9 cellular contexts compared by ENCODE assay signal in the genomic region with DNA sequence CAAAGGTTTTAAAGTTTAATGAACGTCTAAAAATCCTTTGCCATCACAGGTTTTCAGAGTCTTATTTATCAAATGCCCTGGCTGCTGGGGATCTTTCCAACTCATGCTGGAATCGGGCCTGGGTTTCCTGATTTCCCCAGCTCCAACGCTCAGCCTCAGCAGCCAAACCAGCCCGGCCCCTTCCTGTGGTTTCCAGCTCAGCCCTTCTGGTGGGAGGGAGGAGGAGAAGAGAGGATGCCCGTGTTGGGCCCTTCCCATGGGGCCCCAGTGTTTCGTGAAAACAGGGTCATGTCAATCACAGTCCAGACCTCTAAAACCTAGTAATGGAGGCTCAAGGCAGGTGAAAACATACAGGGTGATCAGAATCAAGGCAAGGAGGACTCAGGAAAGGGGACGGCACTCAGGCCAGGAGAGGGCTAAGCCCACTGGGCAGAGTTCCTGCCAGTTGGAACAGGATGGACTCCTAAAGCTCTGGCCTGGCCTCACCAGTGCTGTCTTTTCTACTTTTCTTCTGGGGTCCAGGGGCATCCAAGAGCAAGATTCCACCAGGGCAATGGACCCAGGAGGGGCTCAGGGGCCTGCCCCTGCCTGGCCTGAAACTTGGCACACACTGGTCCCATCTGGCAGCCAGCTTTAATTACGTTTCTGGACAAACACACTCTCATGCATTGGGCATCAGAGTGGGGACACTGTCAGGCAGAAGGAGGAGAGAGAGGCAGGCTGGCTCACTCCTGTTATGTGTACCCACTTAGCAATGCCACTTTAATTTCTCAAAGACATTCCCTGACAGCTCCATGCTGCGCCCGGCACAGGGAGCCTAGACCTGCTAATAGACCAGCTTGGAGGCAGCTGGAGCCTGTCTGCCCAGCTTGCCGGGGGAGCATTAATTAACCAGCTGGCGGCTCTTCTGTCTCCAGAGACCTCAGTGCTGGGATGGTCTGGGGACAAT.
A peak's percentile ranks its signal among the peaks of the same experiment; 100 is the strongest.
DNase-seq lines count a peak whose midpoint lies in the region; ATAC-seq lines count a peak whose summit lies in the region.
"Had no signal": no experiment of that assay in that cellular context is flagged by ENCODE, and none has a peak within 500 bp of the region (broad histone marks: within the 10 kb centered on the region; RNA-seq: fewer than 3 reads in every experiment).

No MANE protein-coding gene starts in this region.

- ATAC-seq in left ventricle myocardium superior (peak; percentile 82), GM21619 (IDR thresholded peaks at IDR 0.05; ENCODE audit: unreplicated experiment) (no peak), GM18868 (IDR thresholded peaks at IDR 0.05; ENCODE audit: unreplicated experiment) (no peak)
- ATAC-seq in stimulated activated naive B cell treated with anti-CD40 and anti-IgM and Interleukin-4, amounts not matched to agents 10 μg/mL and 1 μg/mL and 100 μg/mL, for 72 hours (replicated peaks): peak; percentile 62 to 66

- peaks cover 3 to 11% of the 10 kb centered on the region in 2 donors for H3K27me3 Mint-ChIP-seq in stimulated activated naive B cell treated with anti-CD40 and anti-IgM and Interleukin-4, amounts not matched to agents 10 μg/mL and 1 μg/mL and 100 μg/mL, for 72 hours

- DNase-seq in Kasumi-1 (lab: John Stamatoyannopoulos, UW) (peak; percentile 82 to 87), RPMI7951 (ENCODE audit: low read depth) (peak; percentile 49), left ventricle myocardium superior (peak; percentile 81), NCI-H2196 (lab: John Stamatoyannopoulos, UW; ENCODE audit: unreplicated experiment) (no peak)
- DNase-seq in stimulated activated naive B cell treated with anti-CD40 and anti-IgM and Interleukin-4, amounts not matched to agents 10 μg/mL and 1 μg/mL and 100 μg/mL, for 72 hours: no peak
- no peak for DNase-seq in stimulated activated CD4-positive, alpha-beta T cell treated with anti-CD3 and anti-CD28 coated beads, Interleukin-1b, Interleukin-23, amount 100 ng/mL, for 48 hours
- DNase-seq: activated CD4-positive, alpha-beta T cell treated with anti-CD3 and anti-CD28 coated beads, Interleukin-2, amount 50 U/mL, for 48 hours had no signal

- H3K4me1 Mint-ChIP-seq in stimulated activated naive B cell treated with anti-CD40 and anti-IgM and Interleukin-4, amounts not matched to agents 10 μg/mL and 1 μg/mL and 100 μg/mL, for 72 hours: peaks cover 15 to 19% of the 10 kb centered on the region in 2 donors

- peaks cover 0 to 4% of the 10 kb centered on the region in 2 donors for H3K36me3 Mint-ChIP-seq in stimulated activated naive B cell treated with anti-CD40 and anti-IgM and Interleukin-4, amounts not matched to agents 10 μg/mL and 1 μg/mL and 100 μg/mL, for 72 hours

- peaks cover 11% of the 10 kb centered on the region in 2 donors for H3K9me3 Mint-ChIP-seq in stimulated activated naive B cell treated with anti-CD40 and anti-IgM and Interleukin-4, amounts not matched to agents 10 μg/mL and 1 μg/mL and 100 μg/mL, for 72 hours

- intact Hi-C loops in left ventricle myocardium superior (cut with micrococcal nuclease): loop anchor here (10.0 kb wide), 1 partner anchor 105 kb away; no protein-coding TSS in a partner anchor

- no peak overlapping the region for H3K4me3 Mint-ChIP-seq in stimulated activated naive B cell treated with anti-CD40 and anti-IgM and Interleukin-4, amounts not matched to agents 10 μg/mL and 1 μg/mL and 100 μg/mL, for 72 hours

- peak overlapping the region; percentile 65 for H3K27ac Mint-ChIP-seq in stimulated activated naive B cell treated with anti-CD40 and anti-IgM and Interleukin-4, amounts not matched to agents 10 μg/mL and 1 μg/mL and 100 μg/mL, for 72 hours

Comparison
In these comparisons a context has a peak if more than half of its experiments do, and no peak if none do; other contexts are left out.
1. DNase-seq: peak in Kasumi-1 (2 of 2), RPMI7951 (single experiment) and left ventricle myocardium superior (single experiment); none in stimulated activated naive B cell treated with anti-CD40 and anti-IgM and Interleukin-4, amounts not matched to agents 10 μg/mL and 1 μg/mL and 100 μg/mL, for 72 hours (single experiment), NCI-H2196 (single experiment) and stimulated activated CD4-positive, alpha-beta T cell treated with anti-CD3 and anti-CD28 coated beads, Interleukin-1b, Interleukin-23, amount 100 ng/mL, for 48 hours (single experiment).
2. ATAC-seq: peak in left ventricle myocardium superior (single experiment) and stimulated activated naive B cell treated with anti-CD40 and anti-IgM and Interleukin-4, amounts not matched to agents 10 μg/mL and 1 μg/mL and 100 μg/mL, for 72 hours (2 of 2); none in GM21619 (single experiment) and GM18868 (single experiment).